12 cellular contexts compared by ENCODE assay signal in the genomic region with DNA sequence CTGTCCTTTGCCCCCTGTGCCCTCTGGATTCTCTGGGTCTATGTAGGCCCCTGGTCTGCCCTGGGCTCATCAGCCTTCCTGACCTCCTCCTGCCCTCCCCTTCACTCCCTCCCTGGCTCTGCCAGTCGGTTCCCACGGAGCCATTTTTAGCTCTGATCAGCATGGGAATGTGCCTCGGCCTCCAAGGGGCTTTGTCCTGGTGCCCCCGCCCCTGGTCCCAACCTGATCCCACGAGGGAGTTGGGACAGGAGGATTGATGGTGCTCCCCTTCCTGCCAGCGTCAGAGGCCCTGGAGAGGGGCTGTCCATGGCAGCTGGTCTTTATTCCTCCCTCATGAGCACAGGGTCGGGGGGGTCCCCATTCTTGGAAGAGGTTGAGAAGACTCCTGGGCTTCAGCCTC. TPM values are rescaled to one million over a fixed set of nuclear protein-coding genes. Genes with fewer than 3 reads are reported as not detected.
DNase-seq lines count a peak whose midpoint lies in the region; ATAC-seq and TF ChIP-seq lines count a peak whose summit lies in the region.
"Had no signal": no experiment of that assay in that cellular context is flagged by ENCODE, and none has a peak within 500 bp of the region (broad histone marks: within the 10 kb centered on the region; RNA-seq: fewer than 3 reads in every experiment).

No MANE protein-coding gene starts in this region.

- DNase-seq in left ventricle myocardium inferior (no peak), Right ventricle myocardium superior (no peak), right atrium auricular region (ENCODE audit: low spot score) (no peak), psoas muscle (no peak), MG63 (no peak), NCI-H1092 (lab: John Stamatoyannopoulos, UW) (no peak), NCI-H446 (lab: John Stamatoyannopoulos, UW) (no peak)
- DNase-seq: activated CD8-positive, alpha-beta memory T cell treated with anti-CD3 and anti-CD28 coated beads for 24 hours; CD4-positive, alpha-beta T cell had no signal

- intact Hi-C loops in left ventricle myocardium inferior (cut with micrococcal nuclease) (no loop called here), Right ventricle myocardium superior (cut with DNase I) (loop anchor here (5.0 kb wide), 1 partner anchor 50 kb away; no protein-coding TSS in a partner anchor), psoas muscle (cut with DNase I) (loop anchor here in 1 of 2 donors (5.0 kb wide), 1 partner anchor 40 kb away; no protein-coding TSS in a partner anchor)

- H3K4me1 ChIP-seq in left ventricle myocardium inferior (peaks cover 48% of the 10 kb centered on the region), right atrium auricular region (peaks cover 0 to 37% of the 10 kb centered on the region in 2 donors), psoas muscle (peaks cover 21% of the 10 kb centered on the region), urinary bladder (ENCODE audit: insufficient read depth) (no peaks in the 10 kb centered on the region)

- no peaks in the 10 kb centered on the region for H3K27me3 ChIP-seq in left ventricle myocardium inferior (ENCODE audit: low read depth)
- H3K27me3 ChIP-seq in right atrium auricular region, result no peaks in the 10 kb centered on the region
- H3K27me3 ChIP-seq in psoas muscle (ENCODE audit: insufficient read depth in 3 of 3, low read length in 2 of 3), result no peaks in the 10 kb centered on the region
- no peaks in the 10 kb centered on the region for H3K27me3 ChIP-seq in MG63

- ATAC-seq in Right ventricle myocardium superior (ENCODE audit: poor library complexity) (no peak), psoas muscle (no peak)

- peaks cover 44% of the 10 kb centered on the region for H3K36me3 ChIP-seq in left ventricle myocardium inferior
- peaks cover 37% of the 10 kb centered on the region for H3K36me3 ChIP-seq in right atrium auricular region
- H3K36me3 ChIP-seq in psoas muscle (ENCODE audit: insufficient read depth in 1 of 2, low read depth in 1 of 2), result peaks cover 0 to 46% of the 10 kb centered on the region in 2 donors
- H3K36me3 ChIP-seq in urinary bladder (ENCODE audit: insufficient read depth), result peaks cover 4% of the 10 kb centered on the region
- H3K36me3 ChIP-seq in MG63, result no peaks in the 10 kb centered on the region

- whole genome bisulfite sequencing in psoas muscle, 3 donors, result 13 to 25% (median 15%) methylated on average over 6 to 7 of the region's 7 CpGs
- WGBS in urinary bladder, result 32% methylated on average over 7 of the region's 7 CpGs

- TF ChIP-seq CTCF in left ventricle myocardium inferior (IDR thresholded peaks at IDR 0.05; ENCODE audit: borderline replicate concordance), result no peak
- TF ChIP-seq CTCF in right atrium auricular region (IDR thresholded peaks at IDR 0.05), result no peak
- no peak for TF ChIP-seq CTCF in psoas muscle (IDR thresholded peaks at IDR 0.05)

- H3K4me3 ChIP-seq in left ventricle myocardium inferior (no peak overlapping the region), right atrium auricular region (no peak overlapping the region), psoas muscle (no peak overlapping the region), urinary bladder (ENCODE audit: low read depth, low read length) (no peak overlapping the region), MG63 (no peak overlapping the region)

- peak overlapping the region; percentile 72 for H3K27ac ChIP-seq in left ventricle myocardium inferior (replicated peaks)
- peak overlapping the region; percentile 8 to 51 for H3K27ac ChIP-seq in right atrium auricular region
- peak overlapping the region; percentile 36 for H3K27ac ChIP-seq in psoas muscle
- H3K27ac ChIP-seq in urinary bladder (ENCODE audit: low read depth), result peak overlapping the region; percentile 30

- H3K9me3 ChIP-seq in left ventricle myocardium inferior (replicated peaks) (no peaks in the 10 kb centered on the region), right atrium auricular region (no peaks in the 10 kb centered on the region), psoas muscle (no peaks in the 10 kb centered on the region), MG63 (no peaks in the 10 kb centered on the region)

RNA-seq across cellular contexts. Expression of a gene that starts 24.9 kb away (rescaled TPM):
- total RNA-seq in left ventricle myocardium inferior, result 4.4 TPM
- total RNA-seq in Right ventricle myocardium superior, result 5.2 TPM
- total RNA-seq in right atrium auricular region, result 10 to 100 TPM in 1 of 2 donors, 1 to 10 TPM in 1; 5.6 to 17.5 TPM
- total RNA-seq in psoas muscle, result 1 to 10 TPM in 2 of 4 donors, under 1 TPM in 2; 0.88 to 1.7 (median 1.0) TPM
- 1 to 10 TPM in 2 of 3 donors, under 1 TPM in 1; 0.62 to 1.7 (median 1.3) TPM for polyA plus RNA-seq in psoas muscle
- total RNA-seq in urinary bladder, result 7.7 TPM
- polyA plus RNA-seq in urinary bladder, result 25.8 TPM
- total RNA-seq in MG63 (2014; rRNA removed; shearing (Covaris generic); ENCODE audit: low replicate concordance), result 11.1 and 11.2 TPM in 2 replicates

RNA-seq across cellular contexts. Expression of a gene that starts 39.2 kb away (rescaled TPM):
- not detected for total RNA-seq in left ventricle myocardium inferior
- not detected for total RNA-seq in Right ventricle myocardium superior
- under 1 TPM in 1 of 2 donors, not detected in 1; 0.83 TPM for total RNA-seq in right atrium auricular region
- not detected for total RNA-seq in psoas muscle
- polyA plus RNA-seq in psoas muscle, result not detected
- 0.26 TPM for total RNA-seq in urinary bladder
- 0.41 TPM for polyA plus RNA-seq in urinary bladder
- total RNA-seq in MG63 (2014; rRNA removed; shearing (Covaris generic); ENCODE audit: low replicate concordance), result not detected in 2 replicates
- total RNA-seq: activated T-helper 17 cell treated with anti-CD3 and anti-CD28 coated beads, Interleukin-2, amount 50 U/mL, for 72 hours; CD4-positive, alpha-beta T cell; renal cortical epithelial cell had no signal

RNA-seq across cellular contexts. Expression of a gene that starts 54.0 kb away (rescaled TPM):
- 13.1 TPM for total RNA-seq in left ventricle myocardium inferior
- total RNA-seq in Right ventricle myocardium superior, result 12.4 TPM
- total RNA-seq in right atrium auricular region, result 1 to 10 TPM; 7.9 to 8.6 TPM
- total RNA-seq in psoas muscle, result 10 to 100 TPM in 2 of 4 donors, 1 to 10 TPM in 2; 8.5 to 19.6 (median 9.4) TPM
- 10 to 100 TPM in 1 of 3 donors, 1 to 10 TPM in 2; 5.2 to 13.1 (median 9.4) TPM for polyA plus RNA-seq in psoas muscle
- 12.8 TPM for total RNA-seq in urinary bladder
- polyA plus RNA-seq in urinary bladder, result 41.9 TPM
- total RNA-seq in MG63 (2014; rRNA removed; shearing (Covaris generic); ENCODE audit: low replicate concordance), result 0.86 and 2.1 TPM in 2 replicates
